Comparison of ENCODE assay signal across 11 cellular contexts in genomic region chr2:57881998-57882884, GRCh38.
DNase-seq lines count a peak whose midpoint lies in the region; ATAC-seq, FAIRE-seq and TF ChIP-seq lines count a peak whose summit lies in the region.
"Had no signal": no experiment of that assay in that cellular context is flagged by ENCODE, and none has a peak within 500 bp of the region (broad histone marks: within the 10 kb centered on the region; RNA-seq: fewer than 3 reads in every experiment).

No MANE protein-coding gene starts in this region.

- H3K36me3 ChIP-seq in Caco-2 (ENCODE audit: control insufficient read depth, insufficient read depth, low read length): no peaks in the 10 kb centered on the region
- H3K36me3 ChIP-seq in GM12878 (ENCODE audit: control insufficient read depth in 2 of 2, insufficient read depth in 2 of 2, low read length in 1 of 2): no peaks in the 10 kb centered on the region
- H3K36me3 ChIP-seq: heart left ventricle had no signal

- H3K36me3 Mint-ChIP-seq in Caco-2 (ENCODE audit: insufficient read depth, unreplicated experiment): no peaks in the 10 kb centered on the region

- H3K9me3 ChIP-seq in Caco-2 (no peaks in the 10 kb centered on the region), GM12878 (replicated peaks; ENCODE audit: control insufficient read depth, insufficient read depth, low read length) (no peaks in the 10 kb centered on the region)
- H3K9me3 ChIP-seq: heart left ventricle had no signal

- POLR2A ChIA-PET in Caco-2 (lab: Charles Lee) (no interaction called here), GM12878 (lab: Charles Lee) (interaction anchor here (0.9 to 3.6 kb wide), 5 partner anchors 7 to 27 kb away, joined by 3 to 24 read pairs (median 3); no protein-coding TSS in a partner anchor)

- WGBS in GM12878 (ENCODE audit: insufficient coverage, insufficient replicate concordance, low lambda C conversion rate, missing lambda C conversion rate): 50% methylated on average over 8 of the region's 8 CpGs

- TF ChIP-seq EP300 in GM12878 (IDR thresholded peaks at IDR 0.05; ENCODE audit: borderline replicate concordance in 1 of 2, control insufficient read depth in 1 of 2, low read depth in 2 of 2, low read length in 2 of 2): no peak

- peak overlapping the region; percentile 74 for H3K27ac ChIP-seq in GM12878 (ENCODE audit: control insufficient read depth, insufficient read depth)
- H3K27ac ChIP-seq: heart left ventricle, KMS-11 had no signal

- peaks cover 7% of the 10 kb centered on the region for H3K4me1 Mint-ChIP-seq in Caco-2 (ENCODE audit: low read depth, unreplicated experiment)

- TF ChIP-seq RAD21 in GM12878 (IDR thresholded peaks at IDR 0.05; ENCODE audit: insufficient read depth, low read depth, low read length): no peak

- peaks cover 22% of the 10 kb centered on the region for H3K4me1 ChIP-seq in Caco-2
- peaks cover 39% of the 10 kb centered on the region for H3K4me1 ChIP-seq in GM12878 (ENCODE audit: control insufficient read depth, insufficient read depth, low read length)

- no peak for TF ChIP-seq POLR2A in GM12878 (IDR thresholded peaks at IDR 0.05; ENCODE audit: low read depth, low read length)

- intact Hi-C loops in Caco-2 (cut with micrococcal nuclease; ENCODE audit: unreplicated experiment) (loop anchor here (1.0 kb wide), 1 partner anchor 11 kb away; no protein-coding TSS in a partner anchor), GM12878 (cut with micrococcal nuclease; ENCODE audit: unreplicated experiment) (loop anchor here (2.0 to 5.0 kb wide), 2 partner anchors 75 to 165 kb away; partner anchors contain the start of gene VRK2)

- BruUV-seq in Caco-2 (replicated peaks; lab: Mats Ljungman, UMichigan): no TSS peak
- TSS peak; percentile 39 for BruUV-seq in GM12878 (replicated peaks; lab: Mats Ljungman, UMichigan)

- TF ChIP-seq CTCF in Caco-2 (IDR thresholded peaks at IDR 0.05; ENCODE audit: insufficient read depth in 1 of 2, low read depth in 1 of 2, low read length in 1 of 2, severe bottlenecking in 1 of 2, unreplicated experiment in 1 of 2): no peak
- TF ChIP-seq CTCF in GM12878 (IDR thresholded peaks at IDR 0.05 in 2 of 3, conservative IDR thresholded peaks at IDR 0.05 in 1 of 3; ENCODE audit: control insufficient read depth in 2 of 3, extremely low read depth in 1 of 3, insufficient read depth in 1 of 3, low read depth in 3 of 3, low read length in 3 of 3): no peak

- ATAC-seq in GM12878 (peak; percentile 11), GM18868 (IDR thresholded peaks at IDR 0.05; ENCODE audit: unreplicated experiment) (no peak), HG02938 (IDR thresholded peaks at IDR 0.05; ENCODE audit: unreplicated experiment) (no peak)
- ATAC-seq: heart left ventricle had no signal

- no peaks in the 10 kb centered on the region for H3K9me3 Mint-ChIP-seq in Caco-2 (ENCODE audit: unreplicated experiment)

- H3K27me3 Mint-ChIP-seq in Caco-2 (ENCODE audit: insufficient read depth, unreplicated experiment): no peaks in the 10 kb centered on the region

- H3K27ac Mint-ChIP-seq in Caco-2 (ENCODE audit: unreplicated experiment): no peak overlapping the region

- DNase-seq in Caco-2 (peak; percentile 27 to 46), HT-29 (ENCODE audit: low spot score) (peak; percentile 93), GM12878 (ENCODE audit: low read depth, low spot score) (no peak), lung microvascular endothelial cell (ENCODE audit: low read depth in 2 of 2) (peak; percentile 5 to 15), cerebellar nuclear complex (lab: John Stamatoyannopoulos, UW) (no peak), nucleus accumbens (lab: John Stamatoyannopoulos, UW) (no peak)
- DNase-seq: DND-41, heart left ventricle had no signal

- no peak for FAIRE-seq in GM12878 (lab: Jason Lieb, UNC)

- peak overlapping the region; percentile 80 for H3K4me2 ChIP-seq in GM12878 (ENCODE audit: control insufficient read depth, insufficient read depth)
- H3K4me2 ChIP-seq: KMS-11 had no signal

- H3K4me3 ChIP-seq in Caco-2 (ENCODE audit: low read depth, low read length): no peak overlapping the region
- H3K4me3 ChIP-seq in GM12878: peak overlapping the region; percentile 47; the same call in 1 of the 2 replicates

- H3K9ac ChIP-seq in GM12878 (ENCODE audit: control insufficient read depth, insufficient read depth, low read length): peak overlapping the region; percentile 42
- H3K9ac ChIP-seq: KMS-11 had no signal

- H3K27me3 ChIP-seq in Caco-2 (replicated peaks; ENCODE audit: control insufficient read depth, insufficient read depth, low read length) (no peaks in the 10 kb centered on the region), GM12878 (replicated peaks in 1 of 2; ENCODE audit: control insufficient read depth in 2 of 2, insufficient read depth in 2 of 2, low read length in 1 of 2) (no peaks in the 10 kb centered on the region)
- H3K27me3 ChIP-seq: heart left ventricle had no signal

- H3K79me2 ChIP-seq in GM12878 (ENCODE audit: control insufficient read depth, insufficient read depth, low read length): peaks cover 3% of the 10 kb centered on the region

- peak overlapping the region; percentile 9 for H2AFZ ChIP-seq in GM12878 (ENCODE audit: control insufficient read depth, low read depth, low read length)

- in situ Hi-C loops in GM12878 (cut with MboI): no loop called here

- H4K20me1 ChIP-seq in GM12878 (ENCODE audit: control insufficient read depth, insufficient read depth): no peaks in the 10 kb centered on the region

- SMC1A ChIA-PET in GM12878 (lab: Charles Lee; ENCODE audit: uncharacterized antibody, unreplicated experiment): interaction anchor here (0.8 to 8.1 kb wide), 15 partner anchors 11 to 159 kb away, joined by 3 to 88 read pairs (median 5); no protein-coding TSS in a partner anchor

- CTCF ChIA-PET in Caco-2 (lab: Charles Lee): no interaction called here
- CTCF ChIA-PET in GM12878 (lab: Yijun Ruan, JAX): interaction anchor here (0.6 to 5.4 kb wide), 9 partner anchors 10 to 221 kb away, joined by 3 to 39 read pairs (median 7); no protein-coding TSS in a partner anchor

- H3K4me3 Mint-ChIP-seq in Caco-2 (ENCODE audit: unreplicated experiment): no peak overlapping the region

- RAD21 ChIA-PET in GM12878 (lab: Charles Lee; ENCODE audit: unreplicated experiment): interaction anchor here (0.8 to 9.6 kb wide), 10 partner anchors 12 to 163 kb away, joined by 3 to 74 read pairs (median 6); no protein-coding TSS in a partner anchor

TF ChIP-seq in GM12878, 131 proteins besides CTCF, POLR2A, EP300 and RAD21:
- TF ChIP-seq NR2F1 (conservative IDR thresholded peaks at IDR 0.05) (peak; percentile 87), IKZF2 (IDR thresholded peaks at IDR 0.05) (peak in 1 of 2 experiments; percentile 20; a peak in 1 of 4 replicates), CHD1 (IDR thresholded peaks at IDR 0.05; ENCODE audit: low read depth, low read length) (no peak), SPI1 (IDR thresholded peaks at IDR 0.05; ENCODE audit: borderline replicate concordance, insufficient read depth, low read depth, low read length) (no peak), ZNF687 (IDR thresholded peaks at IDR 0.05) (peak; percentile 67), NR2C1 (IDR thresholded peaks at IDR 0.05) (peak; percentile 60), ATF2 (IDR thresholded peaks at IDR 0.05; ENCODE audit: low read length) (0 out of 2 replicates have a peak, but pooled peaks have one; percentile 6), IKZF1 (conservative IDR thresholded peaks at IDR 0.05) (peak; percentile 32)

Comparison
In these comparisons a context has a peak if more than half of its experiments do, and no peak if none do; other contexts are left out.
1. DNase-seq: peak in Caco-2 (2 of 2), HT-29 (single experiment) and lung microvascular endothelial cell (2 of 2); none in GM12878 (single experiment), cerebellar nuclear complex (0 of 2) and nucleus accumbens (0 of 56).